In genomic region chr11:46446343-46446751, GRCh38 we compare ENCODE assay signal across 10 cellular contexts. TPM values are rescaled to one million over a fixed set of nuclear protein-coding genes. Genes with fewer than 3 reads are reported as not detected.
DNase-seq lines count a peak whose midpoint lies in the region; ATAC-seq and TF ChIP-seq lines count a peak whose summit lies in the region.
"Had no signal": no experiment of that assay in that cellular context is flagged by ENCODE, and none has a peak within 500 bp of the region (broad histone marks: within the 10 kb centered on the region; RNA-seq: fewer than 3 reads in every experiment).

No MANE protein-coding gene starts in this region.

- H3K79me2 ChIP-seq in mesendoderm (ENCODE audit: control insufficient read depth, insufficient read depth, low read length) = no peaks in the 10 kb centered on the region

- TF ChIP-seq CTCF in chondrocyte (IDR thresholded peaks at IDR 0.05) = peak; percentile 75

- no peak overlapping the region for H2BK5ac ChIP-seq in mesendoderm (ENCODE audit: low read length)
- no peak overlapping the region for H2BK5ac ChIP-seq in neuronal stem cell (ENCODE audit: low read length)

- no peak overlapping the region for H2AK5ac ChIP-seq in mesendoderm (ENCODE audit: low read length)
- H2AK5ac ChIP-seq in neuronal stem cell (ENCODE audit: low read depth, low read length) = no peak overlapping the region

- H3K9me3 Mint-ChIP-seq in chondrocyte (ENCODE audit: low read depth) = no peaks in the 10 kb centered on the region

- H3K4me1 ChIP-seq in HUES64 (ENCODE audit: insufficient read depth, low read length) = peaks cover 9% of the 10 kb centered on the region; the same call in 1 of the 2 replicates
- H3K4me1 ChIP-seq in mesendoderm (ENCODE audit: control insufficient read depth, low read depth, low read length) = peaks cover 7% of the 10 kb centered on the region
- H3K4me1 ChIP-seq in neuronal stem cell (ENCODE audit: control insufficient read depth in 2 of 2, insufficient read depth in 1 of 2, low read depth in 1 of 2, low read length in 2 of 2) = no peaks in the 10 kb centered on the region

- H3K27me3 Mint-ChIP-seq in chondrocyte (ENCODE audit: low read depth) = no peaks in the 10 kb centered on the region

- no peak overlapping the region for H3K18ac ChIP-seq in mesendoderm (ENCODE audit: low read length)
- no peak overlapping the region for H3K18ac ChIP-seq in neuronal stem cell (ENCODE audit: low read length)

- H3K27me3 ChIP-seq in HUES64 (ENCODE audit: insufficient read depth, low read length) (no peaks in the 10 kb centered on the region), mesendoderm (ENCODE audit: insufficient read depth, low read length, poor library complexity) (no peaks in the 10 kb centered on the region), neuronal stem cell (ENCODE audit: control insufficient read depth in 3 of 3, insufficient read depth in 3 of 3, low read depth in 1 of 3, low read length in 3 of 3) (no peaks in the 10 kb centered on the region)
- H3K27me3 ChIP-seq: ovary had no signal

- H3K79me1 ChIP-seq in mesendoderm (ENCODE audit: low read length) (peaks cover 1% of the 10 kb centered on the region), neuronal stem cell (ENCODE audit: low read depth, low read length) (no peaks in the 10 kb centered on the region)

- no peak overlapping the region for H4K91ac ChIP-seq in neuronal stem cell (ENCODE audit: low read depth, low read length, poor library complexity)

- no peak overlapping the region for H3K4me3 Mint-ChIP-seq in chondrocyte (ENCODE audit: unreplicated experiment)

- H3K4me3 ChIP-seq in HUES64 (ENCODE audit: low read length) (no peak overlapping the region), mesendoderm (ENCODE audit: low read length) (no peak overlapping the region), neuronal stem cell (ENCODE audit: low read length in 2 of 2) (no peak overlapping the region)
- H3K4me3 ChIP-seq: ovary had no signal

- WGBS in HUES64 = 61% methylated on average over 2 of the region's 3 CpGs
- no CpG with 5 or more reads among the region's 3 CpGs for WGBS in mesendoderm (ENCODE audit: extremely low coverage, insufficient coverage, low lambda C conversion rate)
- WGBS in neuronal stem cell (ENCODE audit: extremely low coverage in 2 of 2, insufficient read length in 2 of 2, insufficient replicate concordance in 1 of 2), 2 donors = no CpG with 5 or more reads among the region's 3 CpGs

- H3K4me2 ChIP-seq in mesendoderm (ENCODE audit: low read length) (no peak overlapping the region), neuronal stem cell (ENCODE audit: insufficient read depth, low read length, poor library complexity, severe bottlenecking) (no peak overlapping the region)

- H3K4ac ChIP-seq in mesendoderm (ENCODE audit: low read depth, low read length) (no peak overlapping the region), neuronal stem cell (ENCODE audit: low read length) (no peak overlapping the region)

- no peak overlapping the region for H3K23ac ChIP-seq in mesendoderm (ENCODE audit: low read length)
- no peak overlapping the region for H3K23ac ChIP-seq in neuronal stem cell (ENCODE audit: low read depth, low read length, poor library complexity)

- H3K27ac ChIP-seq in HUES64 (ENCODE audit: low read depth, low read length) = 0 out of 2 replicates have a peak overlapping the region, but pooled peaks have one; percentile 5
- H3K27ac ChIP-seq in mesendoderm (ENCODE audit: low read depth, low read length) = no peak overlapping the region
- H3K27ac ChIP-seq in neuronal stem cell (replicated peaks; ENCODE audit: low read length) = no peak overlapping the region
- H3K27ac ChIP-seq: ovary had no signal

- H3K9me3 ChIP-seq in HUES64 (ENCODE audit: insufficient read depth, low read depth, low read length) = no peaks in the 10 kb centered on the region
- no peaks in the 10 kb centered on the region for H3K9me3 ChIP-seq in neuronal stem cell (replicated peaks in 1 of 2; ENCODE audit: control insufficient read depth in 2 of 2, insufficient read depth in 1 of 2, low read depth in 1 of 2, low read length in 2 of 2)
- H3K9me3 ChIP-seq: ovary had no signal

- no peak overlapping the region for H3K14ac ChIP-seq in neuronal stem cell (ENCODE audit: low read length)

- H2BK120ac ChIP-seq in mesendoderm (ENCODE audit: low read depth, low read length) (no peak overlapping the region), neuronal stem cell (ENCODE audit: low read depth, low read length) (no peak overlapping the region)

- no peak overlapping the region for H2BK12ac ChIP-seq in neuronal stem cell (ENCODE audit: low read length)

- no peak overlapping the region for H2AFZ ChIP-seq in neuronal stem cell (ENCODE audit: low read length)

- peak overlapping the region; percentile 79 for H3K27ac Mint-ChIP-seq in chondrocyte (ENCODE audit: unreplicated experiment)

- no peak overlapping the region for H2BK15ac ChIP-seq in mesendoderm (replicated peaks; ENCODE audit: low read depth)
- no peak overlapping the region for H2BK15ac ChIP-seq in neuronal stem cell (ENCODE audit: low read length)

- DNase-seq in COLO668 (lab: John Stamatoyannopoulos, UW; ENCODE audit: unreplicated experiment) = peak; percentile 19
- DNase-seq in chondrocyte (ENCODE audit: low spot score) = no peak
- peak; percentile 64 for DNase-seq in mesendoderm
- DNase-seq in NCI-H510A treated with DMSO at 0.1 percent for 48 hours (lab: John Stamatoyannopoulos, UW) = no peak
- no peak for DNase-seq in neuronal stem cell (ENCODE audit: low spot score)
- DNase-seq: Kasumi-1, ovary had no signal

- peaks cover 5% of the 10 kb centered on the region for H3K36me3 Mint-ChIP-seq in chondrocyte (ENCODE audit: low read depth)

- peaks cover 48% of the 10 kb centered on the region for H3K4me1 Mint-ChIP-seq in chondrocyte (ENCODE audit: low read depth)

- H4K8ac ChIP-seq in mesendoderm (ENCODE audit: low read depth, low read length) = no peak overlapping the region
- H4K8ac ChIP-seq in neuronal stem cell (ENCODE audit: low read depth, low read length) = no peak overlapping the region

- H4K5ac ChIP-seq in mesendoderm (ENCODE audit: low read length) = no peak overlapping the region

- H3K56ac ChIP-seq in mesendoderm (ENCODE audit: low read length) = no peak overlapping the region

- no peak overlapping the region for H3K9ac ChIP-seq in HUES64 (ENCODE audit: low read depth, low read length)
- no peak overlapping the region for H3K9ac ChIP-seq in mesendoderm (ENCODE audit: low read length)
- no peak overlapping the region for H3K9ac ChIP-seq in neuronal stem cell (ENCODE audit: low read depth, low read length, poor library complexity)

- ATAC-seq in GM21576 (IDR thresholded peaks at IDR 0.05; ENCODE audit: unreplicated experiment) (no peak), GM21786 (IDR thresholded peaks at IDR 0.05; ENCODE audit: unreplicated experiment) (no peak)

- peaks cover 10% of the 10 kb centered on the region for H3K36me3 ChIP-seq in HUES64 (ENCODE audit: insufficient read depth, low read length)
- no peaks in the 10 kb centered on the region for H3K36me3 ChIP-seq in mesendoderm (ENCODE audit: control insufficient read depth, insufficient read depth, low read length)
- H3K36me3 ChIP-seq in neuronal stem cell (replicated peaks in 1 of 2; ENCODE audit: control insufficient read depth in 2 of 2, insufficient read depth in 2 of 2, low read length in 2 of 2) = peaks cover 2 to 20% of the 10 kb centered on the region in 2 donors
- H3K36me3 ChIP-seq: ovary had no signal

RNA-seq across cellular contexts. Expression of gene CHRM4, which starts 54.8 kb away (rescaled TPM):
- 0.20 TPM for polyA plus RNA-seq in HUES64 (2013, experiment 1 of 2)
- polyA plus RNA-seq in HUES64 (2013, experiment 2 of 2) = 0.25 TPM
- total RNA-seq in chondrocyte = 0.38 to 0.42 TPM in 2 of 3 replicates, not detected in the other
- polyA plus RNA-seq in mesendoderm (2013, experiment 1 of 2) = 0.14 TPM
- 0.15 TPM for polyA plus RNA-seq in mesendoderm (2013, experiment 2 of 2)
- polyA plus RNA-seq in neuronal stem cell (2013, experiment 1 of 2) = 0.10 TPM
- 0.15 TPM for polyA plus RNA-seq in neuronal stem cell (2013, experiment 2 of 2)

Comparison
In these comparisons a context has a peak if more than half of its experiments do, and no peak if none do; other contexts are left out.
1. DNase-seq: peak in COLO668 (single experiment) and mesendoderm (single experiment); none in chondrocyte (single experiment), NCI-H510A treated with DMSO at 0.1 percent for 48 hours (single experiment) and neuronal stem cell (single experiment).